In the genomic region with DNA sequence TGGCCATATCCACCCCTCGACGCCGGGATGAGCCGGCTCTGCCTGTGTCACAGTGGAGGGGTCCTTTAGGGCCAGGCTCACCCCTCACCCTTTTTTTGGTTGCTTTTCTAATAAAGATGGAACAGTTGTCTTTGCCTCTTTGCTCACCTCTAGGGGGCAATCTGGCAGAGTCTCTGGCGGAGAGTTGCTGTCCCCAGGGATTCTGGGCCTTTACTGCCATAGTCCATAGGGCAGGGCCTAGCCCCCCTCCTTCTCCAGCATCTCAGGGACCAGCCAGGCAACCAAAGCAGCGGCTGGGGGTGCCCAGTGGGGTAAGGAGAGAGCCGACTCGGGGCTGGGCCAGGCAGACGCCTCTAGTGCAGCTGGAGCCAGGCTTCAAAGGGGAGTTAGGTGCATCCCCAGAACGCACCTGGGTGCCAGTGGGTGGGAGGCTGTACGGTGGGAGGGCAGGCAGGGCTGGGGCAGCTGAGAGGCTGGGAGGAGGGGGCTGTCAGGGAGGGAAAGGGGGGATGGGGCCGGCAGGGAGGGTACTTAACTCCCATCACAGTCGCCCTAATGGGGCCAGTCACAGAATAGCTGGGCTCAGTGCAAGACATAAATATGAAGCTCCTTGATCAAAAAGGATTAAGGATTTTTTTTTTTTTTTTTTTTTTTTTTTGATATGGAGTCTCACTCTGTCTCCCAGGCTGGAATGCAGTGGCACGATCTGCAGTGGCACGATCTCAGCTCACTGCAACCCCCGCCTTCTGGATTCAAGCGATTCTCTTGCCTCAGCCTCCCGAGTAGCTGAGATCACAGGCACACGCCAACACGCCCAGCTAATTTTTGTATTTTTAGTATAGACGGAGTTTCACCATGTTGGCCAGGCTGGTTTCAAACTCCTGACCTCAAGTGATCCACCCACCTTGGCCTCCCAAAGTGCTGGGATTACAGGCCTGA, we compare ENCODE assay signal across 9 cellular contexts. TPM values are rescaled to one million over a fixed set of nuclear protein-coding genes. Genes with fewer than 3 reads are reported as not detected.
A peak's percentile ranks its signal among the peaks of the same experiment; 100 is the strongest.
DNase-seq lines count a peak whose midpoint lies in the region; ATAC-seq and TF ChIP-seq lines count a peak whose summit lies in the region.
"Had no signal": no experiment of that assay in that cellular context is flagged by ENCODE, and none has a peak within 500 bp of the region (broad histone marks: within the 10 kb centered on the region; RNA-seq: fewer than 3 reads in every experiment).

No MANE protein-coding gene starts in this region.

- no peak for TF ChIP-seq EP300 in suprapubic skin (IDR thresholded peaks at IDR 0.05)

- peaks cover 5% of the 10 kb centered on the region for H3K79me1 ChIP-seq in neuronal stem cell (ENCODE audit: low read depth, low read length)

- CTCF ChIA-PET in GM10248 (lab: Yijun Ruan, JAX), result interaction anchor here (0.7 to 1.9 kb wide), 5 partner anchors 11 to 72 kb away, joined by 3 to 9 read pairs (median 3); no protein-coding TSS in a partner anchor

- peak overlapping the region; percentile 86 for H4K8ac ChIP-seq in neuronal stem cell (ENCODE audit: low read depth, low read length)

- TF ChIP-seq CTCF in GM10248 (IDR thresholded peaks at IDR 0.05; ENCODE audit: control extremely low read depth, extremely low read depth, low read depth, missing control alignments) (peak; percentile 29), LNCAP (IDR thresholded peaks at IDR 0.05) (peak; percentile 42), psoas muscle (IDR thresholded peaks at IDR 0.05) (no peak), suprapubic skin (IDR thresholded peaks at IDR 0.05) (no peak)

- TF ChIP-seq POLR2A in suprapubic skin (IDR thresholded peaks at IDR 0.05), result no peak

- H3K4ac ChIP-seq in neuronal stem cell (ENCODE audit: low read length), result no peak overlapping the region

- no peak overlapping the region for H3K18ac ChIP-seq in neuronal stem cell (ENCODE audit: low read length)

- H3K9me3 ChIP-seq in neuronal stem cell (replicated peaks in 1 of 2; ENCODE audit: control insufficient read depth in 2 of 2, insufficient read depth in 1 of 2, low read depth in 1 of 2, low read length in 2 of 2), result no peaks in the 10 kb centered on the region
- no peaks in the 10 kb centered on the region for H3K9me3 ChIP-seq in psoas muscle
- no peaks in the 10 kb centered on the region for H3K9me3 ChIP-seq in suprapubic skin

- H3K23ac ChIP-seq in neuronal stem cell (ENCODE audit: low read depth, low read length, poor library complexity), result peak overlapping the region; percentile 73

- peaks cover 3% of the 10 kb centered on the region in 2 donors for H3K4me1 ChIP-seq in neuronal stem cell (ENCODE audit: control insufficient read depth in 2 of 2, insufficient read depth in 1 of 2, low read depth in 1 of 2, low read length in 2 of 2)
- no peaks in the 10 kb centered on the region for H3K4me1 ChIP-seq in psoas muscle
- H3K4me1 ChIP-seq in suprapubic skin, result peaks cover 46% of the 10 kb centered on the region

- POLR2A ChIA-PET in GM10248 (lab: Yijun Ruan, JAX), result no interaction called here

- no CpG with 5 or more reads among the region's 21 CpGs for WGBS in neuronal stem cell (ENCODE audit: extremely low coverage in 2 of 2, insufficient read length in 2 of 2, insufficient replicate concordance in 1 of 2), 2 donors
- WGBS in psoas muscle, 3 donors, result 85 to 92% (median 86%) methylated on average over 21 of the region's 21 CpGs
- WGBS in suprapubic skin, result 71% methylated on average over 18 of the region's 21 CpGs

- H3K27me3 ChIP-seq in neuronal stem cell (ENCODE audit: control insufficient read depth in 3 of 3, insufficient read depth in 3 of 3, low read depth in 1 of 3, low read length in 3 of 3) (no peaks in the 10 kb centered on the region), psoas muscle (ENCODE audit: insufficient read depth in 3 of 3, low read length in 2 of 3) (no peaks in the 10 kb centered on the region), suprapubic skin (no peaks in the 10 kb centered on the region)

- no peak overlapping the region for H2BK12ac ChIP-seq in neuronal stem cell (ENCODE audit: low read length)

- ATAC-seq in HG03095 (IDR thresholded peaks at IDR 0.05; ENCODE audit: unreplicated experiment), result no peak
- ATAC-seq in psoas muscle, result no peak
- ATAC-seq in GM18498 (IDR thresholded peaks at IDR 0.05; ENCODE audit: unreplicated experiment), result no peak
- ATAC-seq: sciatic nerve had no signal

- DNase-seq in GM10248 (ENCODE audit: extremely low spot score) (no peak), caudate nucleus (lab: John Stamatoyannopoulos, UW) (peak in 13 of 61 donors; percentile 8 to 61 (median 24)), neuronal stem cell (ENCODE audit: low spot score) (no peak), psoas muscle (no peak), suprapubic skin (ENCODE audit: low spot score in 2 of 2) (no peak)

- H2AK5ac ChIP-seq in neuronal stem cell (ENCODE audit: low read depth, low read length), result no peak overlapping the region

- H3K27ac ChIP-seq in caudate nucleus (ENCODE audit: low read depth, low read length) (peak overlapping the region; percentile 21), neuronal stem cell (replicated peaks; ENCODE audit: low read length) (no peak overlapping the region), psoas muscle (no peak overlapping the region), suprapubic skin (no peak overlapping the region)

- H2AFZ ChIP-seq in neuronal stem cell (ENCODE audit: low read length), result no peak overlapping the region

- H2BK120ac ChIP-seq in neuronal stem cell (ENCODE audit: low read depth, low read length), result peak overlapping the region; percentile 28

- H2BK15ac ChIP-seq in neuronal stem cell (ENCODE audit: low read length), result no peak overlapping the region

- no peak overlapping the region for H3K14ac ChIP-seq in neuronal stem cell (ENCODE audit: low read length)

- no peak overlapping the region for H3K9ac ChIP-seq in neuronal stem cell (ENCODE audit: low read depth, low read length, poor library complexity)

- no peak overlapping the region for H2BK5ac ChIP-seq in neuronal stem cell (ENCODE audit: low read length)

- intact Hi-C loops in psoas muscle (cut with DNase I), result loop anchor here (5.0 to 10.0 kb wide), 2 partner anchors 191 to 194 kb away; a partner anchor contains a TSS

- H3K36me3 ChIP-seq in neuronal stem cell (replicated peaks in 1 of 2; ENCODE audit: control insufficient read depth in 2 of 2, insufficient read depth in 2 of 2, low read length in 2 of 2) (peaks cover 5 to 19% of the 10 kb centered on the region in 2 donors), psoas muscle (ENCODE audit: insufficient read depth in 1 of 2, low read depth in 1 of 2) (peaks cover 0 to 16% of the 10 kb centered on the region in 2 donors), suprapubic skin (peaks cover 39% of the 10 kb centered on the region)

- peak overlapping the region; percentile 8 for H4K91ac ChIP-seq in neuronal stem cell (ENCODE audit: low read depth, low read length, poor library complexity)

- no peak overlapping the region for H3K4me3 ChIP-seq in neuronal stem cell (ENCODE audit: low read length in 2 of 2)
- no peak overlapping the region for H3K4me3 ChIP-seq in psoas muscle
- no peak overlapping the region for H3K4me3 ChIP-seq in suprapubic skin

- no peak overlapping the region for H3K4me2 ChIP-seq in neuronal stem cell (ENCODE audit: insufficient read depth, low read length, poor library complexity, severe bottlenecking)

RNA-seq across cellular contexts. Expression of a gene that starts 2.5 kb away (rescaled TPM):
- 0.25 TPM for polyA plus RNA-seq in neuronal stem cell (2013, experiment 1 of 2)
- polyA plus RNA-seq in neuronal stem cell (2013, experiment 2 of 2), result 0.18 TPM
- 1 to 10 TPM; 1.1 to 1.8 (median 1.4) TPM for total RNA-seq in psoas muscle
- polyA plus RNA-seq in psoas muscle, result 1 to 10 TPM; 1.1 to 1.4 (median 1.3) TPM
- 10 to 100 TPM in 3 of 4 donors, 1 to 10 TPM in 1; 5.1 to 41.4 (median 29.0) TPM for total RNA-seq in suprapubic skin

Comparison
In these comparisons a context has a peak if more than half of its experiments do, and no peak if none do; other contexts are left out.
1. CTCF ChIP-seq: peak in GM10248 (single experiment) and LNCAP (single experiment); none in psoas muscle (single experiment) and suprapubic skin (0 of 2).